ENCODE assay signal across 15 cellular contexts in genomic region chr10:132182591-132182990, GRCh38. TPM values are rescaled to one million over a fixed set of nuclear protein-coding genes. Genes with fewer than 3 reads are reported as not detected.
DNase-seq lines count a peak whose midpoint lies in the region; ATAC-seq, FAIRE-seq and TF ChIP-seq lines count a peak whose summit lies in the region.
"Had no signal": no experiment of that assay in that cellular context is flagged by ENCODE, and none has a peak within 500 bp of the region (broad histone marks: within the 10 kb centered on the region; RNA-seq: fewer than 3 reads in every experiment).

No MANE protein-coding gene starts in this region.

- ATAC-seq in HepG2 (no peak), right lobe of liver (no peak), GM18505 (IDR thresholded peaks at IDR 0.05; ENCODE audit: unreplicated experiment) (no peak)
- ATAC-seq: GM12878 had no signal

- H3K4me2 ChIP-seq in HepG2 (ENCODE audit: low read depth, low read length): peak overlapping the region; percentile 51

- peaks cover 2 to 36% of the 10 kb centered on the region in 2 experiments for H3K27me3 ChIP-seq in HepG2 (ENCODE audit: control insufficient read depth in 1 of 2, insufficient read depth in 2 of 2, low read length in 2 of 2)
- peaks cover 0 to 23% of the 10 kb centered on the region in 2 donors for H3K27me3 ChIP-seq in right lobe of liver
- peaks cover 9 to 77% (median 43%) of the 10 kb centered on the region in 7 donors for H3K27me3 ChIP-seq in spleen (replicated peaks in 1 of 7)

- H3K9me3 ChIP-seq in HepG2 (ENCODE audit: low read length) (no peaks in the 10 kb centered on the region), right lobe of liver (no peaks in the 10 kb centered on the region), spleen (no peaks in the 10 kb centered on the region)
- H3K9me3 ChIP-seq: HAP-1 had no signal

- TF ChIP-seq RAD21 in HepG2 (CRISPR knock-in tag; IDR thresholded peaks at IDR 0.05): no peak

- no TSS peak for BruUV-seq in HepG2 (replicated peaks; lab: Mats Ljungman, UMichigan)

- intact Hi-C loops in HepG2 (cut with micrococcal nuclease; ENCODE audit: unreplicated experiment): no loop called here
- intact Hi-C loops in right lobe of liver (cut with DNase I): no loop called here
- intact Hi-C loops in spleen (cut with DNase I; ENCODE audit: low total_unique reads): no loop called here

- in situ Hi-C loops in HepG2 (cut with HindIII; ENCODE audit: extremely low pct_ligation_motif_present, low pct_unique_long_range_greater_than_20kb): no loop called here

- CTCF ChIA-PET in HepG2 (lab: Yijun Ruan, JAX; ENCODE audit: low intra/inter-chr PET ratio, low total read pairs): no interaction called here

- H4K20me1 ChIP-seq in HepG2 (ENCODE audit: insufficient read depth, low read length): peaks cover 4% of the 10 kb centered on the region

- DNase-seq in HepG2 (ENCODE audit: low spot score) (no peak), right lobe of liver (no peak), left kidney (ENCODE audit: low read depth, low spot score) (peak; percentile 18), spleen (peak; percentile 18), GF-D8 (lab: John Stamatoyannopoulos, UW) (no peak)
- DNase-seq in activated CD8-positive, alpha-beta memory T cell treated with anti-CD3 and anti-CD28 coated beads, Interleukin-2, amount 50 U/mL, for 4 hours: no peak
- DNase-seq: 8988T; C1 segment of cervical spinal cord; CD4-positive, CD25-positive, alpha-beta regulatory T cell; CD8-positive, alpha-beta memory T cell; DMS 273 treated with DMSO at 0.1 percent for 48 hours; GM23248 had no signal

- POLR2A ChIA-PET in HepG2 (lab: Yijun Ruan, JAX): interaction anchor here (1.2 kb wide), 1 partner anchor 125 kb away, joined by 3 read pairs; the partner anchor contains the start of gene STK32C

- WGBS in HepG2 (ENCODE audit: low lambda C conversion rate): 62% methylated on average over 7 of the region's 7 CpGs
- 76% methylated on average over 4 of the region's 7 CpGs for WGBS in right lobe of liver (ENCODE audit: insufficient coverage, low coverage, low lambda C conversion rate, missing lambda C conversion rate)
- WGBS in spleen, 5 donors: 84 to 93% (median 85%) methylated on average over 7 of the region's 7 CpGs

- no peak overlapping the region for H2AFZ ChIP-seq in HepG2 (ENCODE audit: low read length)
- H2AFZ ChIP-seq: GM23248 had no signal

- H3K9ac ChIP-seq in HepG2 (ENCODE audit: insufficient read depth, low read depth, low read length): no peak overlapping the region
- H3K9ac ChIP-seq: GM23248 had no signal

- FAIRE-seq in HepG2 (lab: Jason Lieb, UNC): no peak
- FAIRE-seq: GM12878 had no signal

- H3K36me3 ChIP-seq in HepG2 (replicated peaks in 1 of 2; ENCODE audit: control insufficient read depth in 1 of 2, insufficient read depth in 2 of 2, low read length in 2 of 2) (no peaks in the 10 kb centered on the region), right lobe of liver (no peaks in the 10 kb centered on the region), spleen (no peaks in the 10 kb centered on the region)
- H3K36me3 ChIP-seq: HAP-1 had no signal

- TF ChIP-seq EP300 in HepG2 (IDR thresholded peaks at IDR 0.05; ENCODE audit: low read depth in 2 of 2, low read length in 2 of 2): no peak
- TF ChIP-seq EP300 in HepG2 (CRISPR knock-in tag; IDR thresholded peaks at IDR 0.05; ENCODE audit: borderline replicate concordance): no peak

- no peak overlapping the region for H3K4me3 ChIP-seq in HepG2 (replicated peaks in 1 of 3; ENCODE audit: insufficient read depth in 1 of 3, low read depth in 2 of 3, low read length in 3 of 3)
- no peak overlapping the region for H3K4me3 ChIP-seq in right lobe of liver
- H3K4me3 ChIP-seq in spleen: no peak overlapping the region
- H3K4me3 ChIP-seq: GM12878, GM23248, HAP-1 had no signal

- H3K27ac ChIP-seq in HepG2 (ENCODE audit: extremely low read length, insufficient read depth, low read length) (peak overlapping the region; percentile 41), right lobe of liver (no peak overlapping the region), spleen (no peak overlapping the region)
- H3K27ac ChIP-seq: GM23248 had no signal

- no peaks in the 10 kb centered on the region for H3K79me2 ChIP-seq in HepG2 (ENCODE audit: insufficient read depth, low read length)

- no peak for TF ChIP-seq CTCF in HepG2 (CRISPR knock-in tag; IDR thresholded peaks at IDR 0.05)
- no peak for TF ChIP-seq CTCF in right lobe of liver (IDR thresholded peaks at IDR 0.05)
- TF ChIP-seq CTCF in spleen (IDR thresholded peaks at IDR 0.05 in 8 of 11, conservative IDR thresholded peaks at IDR 0.05 in 3 of 11): no peak

- TF ChIP-seq POLR2A in HepG2 (IDR thresholded peaks at IDR 0.05; ENCODE audit: insufficient read depth in 1 of 2, low read depth in 2 of 2, low read length in 2 of 2) (no peak), right lobe of liver (IDR thresholded peaks at IDR 0.05) (no peak), spleen (IDR thresholded peaks at IDR 0.05) (no peak), GM18505 (IDR thresholded peaks at IDR 0.05; ENCODE audit: borderline replicate concordance, extremely low read depth, insufficient read depth, insufficient read length) (no peak)

- H3K4me1 ChIP-seq in HepG2 (ENCODE audit: insufficient read depth, low read length) (peaks cover 58% of the 10 kb centered on the region), right lobe of liver (peaks cover 0 to 23% (median 0%) of the 10 kb centered on the region in 4 donors), spleen (peaks cover 9 to 24% (median 21%) of the 10 kb centered on the region in 6 donors)
- H3K4me1 ChIP-seq: HAP-1 had no signal

TF ChIP-seq in HepG2, 621 proteins besides CTCF, POLR2A, EP300 and RAD21:
- TF ChIP-seq SAP130 (CRISPR knock-in tag; IDR thresholded peaks at IDR 0.05; ENCODE audit: low read depth): no peak
- TF ChIP-seq PHF8 (CRISPR knock-in tag; IDR thresholded peaks at IDR 0.05): peak; percentile 4; the same call in 1 of the 2 replicates

RNA-seq across cellular contexts. Expression of gene DPYSL4, which starts 4.2 kb away (rescaled TPM):
- total RNA-seq in HepG2 (2016; rRNA removed; fragmentation: Illumina TruSeq; extraction: Trizol): 0.38 and 0.84 TPM in 2 replicates
- total RNA-seq in HepG2 (2016; cell fraction: cytosol; rRNA removed; fragmentation: Illumina TruSeq; extraction: Trizol; ENCODE audit: low read depth): 0.30 and 0.53 TPM in 2 replicates
- 0.28 and 0.67 TPM in 2 replicates for total RNA-seq in HepG2 (2016; cell fraction: insoluble cytoplasmic fraction; rRNA removed; fragmentation: Illumina TruSeq; extraction: Trizol)
- 0.65 and 0.72 TPM in 2 replicates for total RNA-seq in HepG2 (2016; cell fraction: membrane; rRNA removed; fragmentation: Illumina TruSeq; extraction: Trizol)
- 0.25 and 0.85 TPM in 2 replicates for total RNA-seq in HepG2 (2016; cell fraction: nucleus; rRNA removed; fragmentation: Illumina TruSeq; extraction: Trizol)
- 1.2 and 2.1 TPM in 2 replicates for polyA plus RNA-seq in HepG2 (2011; rRNA removed)
- polyA plus RNA-seq in HepG2 (2011; cell fraction: cytosol; rRNA removed): 0.87 and 0.98 TPM in 2 replicates
- polyA plus RNA-seq in HepG2 (2011; cell fraction: nucleus; rRNA removed): 6.5 and 9.7 TPM in 2 replicates
- 0.76 and 1.7 TPM in 2 replicates for polyA plus RNA-seq in HepG2 (2012)
- polyA plus RNA-seq in HepG2 (2016; cell fraction: cytosol; fragmentation: Illumina TruSeq; extraction: Trizol; ENCODE audit: low read depth): 0.43 and 0.57 TPM in 2 replicates
- polyA plus RNA-seq in HepG2 (2016; cell fraction: insoluble cytoplasmic fraction; fragmentation: Illumina TruSeq; extraction: Trizol; ENCODE audit: low read depth): 0.42 and 0.70 TPM in 2 replicates
- polyA plus RNA-seq in HepG2 (2016; cell fraction: membrane; fragmentation: Illumina TruSeq; extraction: Trizol; ENCODE audit: low read depth): 0.53 and 0.62 TPM in 2 replicates
- 1.1 and 1.7 TPM in 2 replicates for polyA plus RNA-seq in HepG2 (2016; cell fraction: nucleus; fragmentation: Illumina TruSeq; extraction: Trizol; ENCODE audit: insufficient read depth, low read depth)
- 0.07 and 2.3 TPM in 2 replicates for polyA minus RNA-seq in HepG2 (2011; rRNA and poly(A)+ RNA removed; ENCODE audit: low replicate concordance)
- 1.1 and 1.6 TPM in 2 replicates for polyA minus RNA-seq in HepG2 (2011; cell fraction: cytosol; rRNA and poly(A)+ RNA removed)
- polyA minus RNA-seq in HepG2 (2011; cell fraction: nucleus; rRNA and poly(A)+ RNA removed): 1.2 TPM in 2 replicates
- under 1 TPM in 3 of 6 experiments, not detected in 3; 0.24 to 0.31 (median 0.25) TPM for total RNA-seq in right lobe of liver
- 1 to 10 TPM in 4 of 7 donors, under 1 TPM in 2, not detected in 1; 0.85 to 6.0 (median 1.6) TPM for total RNA-seq in spleen
- 1 to 10 TPM in 1 of 3 donors, under 1 TPM in 2; 0.55 to 1.0 (median 0.96) TPM for polyA plus RNA-seq in spleen
- polyA plus RNA-seq: CD8-positive, alpha-beta memory T cell had no signal

Comparison
In these comparisons a context has a peak if more than half of its experiments do, and no peak if none do; other contexts are left out.
1. DNase-seq: peak in left kidney (single experiment) and spleen (single experiment); none in HepG2 (single experiment), right lobe of liver (0 of 3), GF-D8 (single experiment) and activated CD8-positive, alpha-beta memory T cell treated with anti-CD3 and anti-CD28 coated beads, Interleukin-2, amount 50 U/mL, for 4 hours (single experiment).